In the genomic region with DNA sequence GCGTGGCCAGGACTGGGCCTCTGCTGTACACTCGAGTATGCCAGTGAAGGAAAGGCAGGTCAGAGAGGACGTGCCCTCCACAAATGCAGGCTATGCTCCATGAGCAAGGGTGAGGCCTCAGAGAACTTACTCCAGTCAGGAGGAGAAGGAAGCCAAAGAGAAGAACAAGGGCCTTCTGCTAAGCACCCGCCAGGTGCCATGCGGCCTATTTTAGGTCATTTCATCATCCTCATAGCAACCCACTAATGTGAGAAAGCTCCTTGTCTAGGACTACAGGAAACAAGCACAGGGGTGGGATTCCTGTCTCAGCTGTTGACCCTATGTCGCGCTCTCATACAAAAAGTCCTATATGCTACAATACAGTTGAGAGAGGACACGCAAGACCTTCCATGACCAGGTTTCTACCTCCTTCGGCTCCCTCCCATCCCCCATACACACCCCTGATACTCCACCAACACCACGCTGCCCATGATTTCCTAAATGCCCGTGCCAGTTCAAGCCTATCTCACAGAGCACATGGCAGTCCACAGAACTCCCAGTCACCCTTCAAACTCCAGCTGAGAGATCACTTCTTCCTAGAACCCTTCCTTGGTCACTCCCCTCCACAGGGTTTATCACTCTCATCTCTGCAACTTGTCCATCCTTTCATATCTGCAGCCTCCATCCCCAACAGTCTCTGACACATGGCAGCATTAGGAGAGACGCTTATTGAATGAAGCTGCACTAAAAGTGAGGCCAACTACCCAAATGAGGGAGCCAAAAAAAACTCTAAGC, we compare ENCODE assay signal across 1 cellular context.
TF ChIP-seq lines count a peak whose summit lies in the region.

No MANE protein-coding gene starts in this region.

TF ChIP-seq in K562, 482 proteins besides CTCF, POLR2A, EP300 and RAD21 (continued from another document and continues in another):
- TF ChIP-seq, protein P1, sequence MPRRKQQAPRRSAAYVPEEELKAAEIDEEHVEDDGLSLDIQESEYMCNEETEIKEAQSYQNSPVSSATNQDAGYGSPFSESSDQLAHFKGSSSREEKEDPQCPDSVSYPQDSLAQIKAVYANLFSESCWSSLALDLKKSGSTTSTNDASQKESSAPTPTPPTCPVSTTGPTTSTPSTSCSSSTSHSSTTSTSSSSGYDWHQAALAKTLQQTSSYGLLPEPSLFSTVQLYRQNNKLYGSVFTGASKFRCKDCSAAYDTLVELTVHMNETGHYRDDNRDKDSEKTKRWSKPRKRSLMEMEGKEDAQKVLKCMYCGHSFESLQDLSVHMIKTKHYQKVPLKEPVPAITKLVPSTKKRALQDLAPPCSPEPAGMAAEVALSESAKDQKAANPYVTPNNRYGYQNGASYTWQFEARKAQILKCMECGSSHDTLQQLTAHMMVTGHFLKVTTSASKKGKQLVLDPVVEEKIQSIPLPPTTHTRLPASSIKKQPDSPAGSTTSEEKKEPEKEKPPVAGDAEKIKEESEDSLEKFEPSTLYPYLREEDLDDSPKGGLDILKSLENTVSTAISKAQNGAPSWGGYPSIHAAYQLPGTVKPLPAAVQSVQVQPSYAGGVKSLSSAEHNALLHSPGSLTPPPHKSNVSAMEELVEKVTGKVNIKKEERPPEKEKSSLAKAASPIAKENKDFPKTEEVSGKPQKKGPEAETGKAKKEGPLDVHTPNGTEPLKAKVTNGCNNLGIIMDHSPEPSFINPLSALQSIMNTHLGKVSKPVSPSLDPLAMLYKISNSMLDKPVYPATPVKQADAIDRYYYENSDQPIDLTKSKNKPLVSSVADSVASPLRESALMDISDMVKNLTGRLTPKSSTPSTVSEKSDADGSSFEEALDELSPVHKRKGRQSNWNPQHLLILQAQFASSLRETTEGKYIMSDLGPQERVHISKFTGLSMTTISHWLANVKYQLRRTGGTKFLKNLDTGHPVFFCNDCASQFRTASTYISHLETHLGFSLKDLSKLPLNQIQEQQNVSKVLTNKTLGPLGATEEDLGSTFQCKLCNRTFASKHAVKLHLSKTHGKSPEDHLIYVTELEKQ (CRISPR knock-in tag; IDR thresholded peaks at IDR 0.05) = no peak
- no peak for TF ChIP-seq TCF7 (IDR thresholded peaks at IDR 0.05; ENCODE audit: borderline replicate concordance)
- no peak for TF ChIP-seq ZKSCAN3 (CRISPR knock-in tag; IDR thresholded peaks at IDR 0.05)
- TF ChIP-seq KLF16 (IDR thresholded peaks at IDR 0.05) = 0 out of 2 replicates have a peak, but pooled peaks have one; percentile 22
- no peak for TF ChIP-seq MEF2D (tag; conservative IDR thresholded peaks at IDR 0.05; ENCODE audit: low read depth)
- TF ChIP-seq U2AF1 (optimal IDR thresholded peaks at IDR 0.05; ENCODE audit: low read depth, low read length) = no peak
- no peak for TF ChIP-seq ZNF695 (CRISPR knock-in tag; IDR thresholded peaks at IDR 0.05)
- TF ChIP-seq SMC3 (conservative IDR thresholded peaks at IDR 0.05; ENCODE audit: insufficient read depth, low read depth, low read length) = no peak
- TF ChIP-seq, protein P2, sequence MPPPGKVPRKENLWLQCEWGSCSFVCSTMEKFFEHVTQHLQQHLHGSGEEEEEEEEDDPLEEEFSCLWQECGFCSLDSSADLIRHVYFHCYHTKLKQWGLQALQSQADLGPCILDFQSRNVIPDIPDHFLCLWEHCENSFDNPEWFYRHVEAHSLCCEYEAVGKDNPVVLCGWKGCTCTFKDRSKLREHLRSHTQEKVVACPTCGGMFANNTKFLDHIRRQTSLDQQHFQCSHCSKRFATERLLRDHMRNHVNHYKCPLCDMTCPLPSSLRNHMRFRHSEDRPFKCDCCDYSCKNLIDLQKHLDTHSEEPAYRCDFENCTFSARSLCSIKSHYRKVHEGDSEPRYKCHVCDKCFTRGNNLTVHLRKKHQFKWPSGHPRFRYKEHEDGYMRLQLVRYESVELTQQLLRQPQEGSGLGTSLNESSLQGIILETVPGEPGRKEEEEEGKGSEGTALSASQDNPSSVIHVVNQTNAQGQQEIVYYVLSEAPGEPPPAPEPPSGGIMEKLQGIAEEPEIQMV (tag; conservative IDR thresholded peaks at IDR 0.05; ENCODE audit: low read depth) = no peak
- peak; percentile 70 for TF ChIP-seq SMARCA4 (IDR thresholded peaks at IDR 0.05)
- TF ChIP-seq ETV5 (CRISPR knock-in tag; IDR thresholded peaks at IDR 0.05; ENCODE audit: low read depth) = no peak
- TF ChIP-seq SRSF9 (IDR thresholded peaks at IDR 0.05; ENCODE audit: borderline replicate concordance, low read depth, low read length) = no peak
- TF ChIP-seq, protein P3, sequence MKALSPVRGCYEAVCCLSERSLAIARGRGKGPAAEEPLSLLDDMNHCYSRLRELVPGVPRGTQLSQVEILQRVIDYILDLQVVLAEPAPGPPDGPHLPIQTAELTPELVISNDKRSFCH (CRISPR knock-in tag; IDR thresholded peaks at IDR 0.05) = no peak
- TF ChIP-seq, protein P3 (tag; IDR thresholded peaks at IDR 0.05) = no peak
- no peak for TF ChIP-seq ETV6 (IDR thresholded peaks at IDR 0.05; ENCODE audit: borderline replicate concordance in 1 of 2, low read depth in 2 of 2, low read length in 1 of 2)
- TF ChIP-seq ETV6 (CRISPR knock-in tag; IDR thresholded peaks at IDR 0.05; ENCODE audit: borderline replicate concordance) = no peak
- TF ChIP-seq, protein P4, sequence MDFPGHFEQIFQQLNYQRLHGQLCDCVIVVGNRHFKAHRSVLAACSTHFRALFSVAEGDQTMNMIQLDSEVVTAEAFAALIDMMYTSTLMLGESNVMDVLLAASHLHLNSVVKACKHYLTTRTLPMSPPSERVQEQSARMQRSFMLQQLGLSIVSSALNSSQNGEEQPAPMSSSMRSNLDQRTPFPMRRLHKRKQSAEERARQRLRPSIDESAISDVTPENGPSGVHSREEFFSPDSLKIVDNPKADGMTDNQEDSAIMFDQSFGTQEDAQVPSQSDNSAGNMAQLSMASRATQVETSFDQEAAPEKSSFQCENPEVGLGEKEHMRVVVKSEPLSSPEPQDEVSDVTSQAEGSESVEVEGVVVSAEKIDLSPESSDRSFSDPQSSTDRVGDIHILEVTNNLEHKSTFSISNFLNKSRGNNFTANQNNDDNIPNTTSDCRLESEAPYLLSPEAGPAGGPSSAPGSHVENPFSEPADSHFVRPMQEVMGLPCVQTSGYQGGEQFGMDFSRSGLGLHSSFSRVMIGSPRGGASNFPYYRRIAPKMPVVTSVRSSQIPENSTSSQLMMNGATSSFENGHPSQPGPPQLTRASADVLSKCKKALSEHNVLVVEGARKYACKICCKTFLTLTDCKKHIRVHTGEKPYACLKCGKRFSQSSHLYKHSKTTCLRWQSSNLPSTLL (IDR thresholded peaks at IDR 0.05) = 0 out of 2 replicates have a peak, but pooled peaks have one; percentile 22
- TF ChIP-seq, protein P5, sequence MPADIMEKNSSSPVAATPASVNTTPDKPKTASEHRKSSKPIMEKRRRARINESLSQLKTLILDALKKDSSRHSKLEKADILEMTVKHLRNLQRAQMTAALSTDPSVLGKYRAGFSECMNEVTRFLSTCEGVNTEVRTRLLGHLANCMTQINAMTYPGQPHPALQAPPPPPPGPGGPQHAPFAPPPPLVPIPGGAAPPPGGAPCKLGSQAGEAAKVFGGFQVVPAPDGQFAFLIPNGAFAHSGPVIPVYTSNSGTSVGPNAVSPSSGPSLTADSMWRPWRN (IDR thresholded peaks at IDR 0.05; ENCODE audit: low read depth) = no peak
- TF ChIP-seq SLC30A9 (CRISPR knock-in tag; IDR thresholded peaks at IDR 0.05) = no peak
- TF ChIP-seq, protein P6, sequence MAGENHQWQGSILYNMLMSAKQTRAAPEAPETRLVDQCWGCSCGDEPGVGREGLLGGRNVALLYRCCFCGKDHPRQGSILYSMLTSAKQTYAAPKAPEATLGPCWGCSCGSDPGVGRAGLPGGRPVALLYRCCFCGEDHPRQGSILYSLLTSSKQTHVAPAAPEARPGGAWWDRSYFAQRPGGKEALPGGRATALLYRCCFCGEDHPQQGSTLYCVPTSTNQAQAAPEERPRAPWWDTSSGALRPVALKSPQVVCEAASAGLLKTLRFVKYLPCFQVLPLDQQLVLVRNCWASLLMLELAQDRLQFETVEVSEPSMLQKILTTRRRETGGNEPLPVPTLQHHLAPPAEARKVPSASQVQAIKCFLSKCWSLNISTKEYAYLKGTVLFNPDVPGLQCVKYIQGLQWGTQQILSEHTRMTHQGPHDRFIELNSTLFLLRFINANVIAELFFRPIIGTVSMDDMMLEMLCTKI (IDR thresholded peaks at IDR 0.05; ENCODE audit: partially characterized antibody) = no peak
- TF ChIP-seq, protein P7, sequence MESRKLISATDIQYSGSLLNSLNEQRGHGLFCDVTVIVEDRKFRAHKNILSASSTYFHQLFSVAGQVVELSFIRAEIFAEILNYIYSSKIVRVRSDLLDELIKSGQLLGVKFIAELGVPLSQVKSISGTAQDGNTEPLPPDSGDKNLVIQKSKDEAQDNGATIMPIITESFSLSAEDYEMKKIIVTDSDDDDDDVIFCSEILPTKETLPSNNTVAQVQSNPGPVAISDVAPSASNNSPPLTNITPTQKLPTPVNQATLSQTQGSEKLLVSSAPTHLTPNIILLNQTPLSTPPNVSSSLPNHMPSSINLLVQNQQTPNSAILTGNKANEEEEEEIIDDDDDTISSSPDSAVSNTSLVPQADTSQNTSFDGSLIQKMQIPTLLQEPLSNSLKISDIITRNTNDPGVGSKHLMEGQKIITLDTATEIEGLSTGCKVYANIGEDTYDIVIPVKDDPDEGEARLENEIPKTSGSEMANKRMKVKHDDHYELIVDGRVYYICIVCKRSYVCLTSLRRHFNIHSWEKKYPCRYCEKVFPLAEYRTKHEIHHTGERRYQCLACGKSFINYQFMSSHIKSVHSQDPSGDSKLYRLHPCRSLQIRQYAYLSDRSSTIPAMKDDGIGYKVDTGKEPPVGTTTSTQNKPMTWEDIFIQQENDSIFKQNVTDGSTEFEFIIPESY (CRISPR knock-in tag; IDR thresholded peaks at IDR 0.05) = peak; percentile 98
- no peak for TF ChIP-seq CBX1 (IDR thresholded peaks at IDR 0.05; ENCODE audit: low read depth)
- TF ChIP-seq PYGO2 (tag; IDR thresholded peaks at IDR 0.05) = no peak
- TF ChIP-seq ZNF780A (CRISPR knock-in tag; IDR thresholded peaks at IDR 0.05) = no peak
- TF ChIP-seq, protein P8, sequence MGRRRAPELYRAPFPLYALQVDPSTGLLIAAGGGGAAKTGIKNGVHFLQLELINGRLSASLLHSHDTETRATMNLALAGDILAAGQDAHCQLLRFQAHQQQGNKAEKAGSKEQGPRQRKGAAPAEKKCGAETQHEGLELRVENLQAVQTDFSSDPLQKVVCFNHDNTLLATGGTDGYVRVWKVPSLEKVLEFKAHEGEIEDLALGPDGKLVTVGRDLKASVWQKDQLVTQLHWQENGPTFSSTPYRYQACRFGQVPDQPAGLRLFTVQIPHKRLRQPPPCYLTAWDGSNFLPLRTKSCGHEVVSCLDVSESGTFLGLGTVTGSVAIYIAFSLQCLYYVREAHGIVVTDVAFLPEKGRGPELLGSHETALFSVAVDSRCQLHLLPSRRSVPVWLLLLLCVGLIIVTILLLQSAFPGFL (CRISPR knock-in tag; IDR thresholded peaks at IDR 0.05) = no peak
- TF ChIP-seq ETS2 (tag; IDR thresholded peaks at IDR 0.05; ENCODE audit: borderline replicate concordance, poor library complexity, severe bottlenecking) = no peak
- peak in 1 of 2 experiments; percentile 50; a peak in 1 of 4 replicates for TF ChIP-seq ARNT (IDR thresholded peaks at IDR 0.05)
- TF ChIP-seq KLF10 (CRISPR knock-in tag; IDR thresholded peaks at IDR 0.05) = no peak
- TF ChIP-seq HNRNPK (IDR thresholded peaks at IDR 0.05; ENCODE audit: low read depth, low read length, poor library complexity, severe bottlenecking) = no peak
- TF ChIP-seq, protein P9, sequence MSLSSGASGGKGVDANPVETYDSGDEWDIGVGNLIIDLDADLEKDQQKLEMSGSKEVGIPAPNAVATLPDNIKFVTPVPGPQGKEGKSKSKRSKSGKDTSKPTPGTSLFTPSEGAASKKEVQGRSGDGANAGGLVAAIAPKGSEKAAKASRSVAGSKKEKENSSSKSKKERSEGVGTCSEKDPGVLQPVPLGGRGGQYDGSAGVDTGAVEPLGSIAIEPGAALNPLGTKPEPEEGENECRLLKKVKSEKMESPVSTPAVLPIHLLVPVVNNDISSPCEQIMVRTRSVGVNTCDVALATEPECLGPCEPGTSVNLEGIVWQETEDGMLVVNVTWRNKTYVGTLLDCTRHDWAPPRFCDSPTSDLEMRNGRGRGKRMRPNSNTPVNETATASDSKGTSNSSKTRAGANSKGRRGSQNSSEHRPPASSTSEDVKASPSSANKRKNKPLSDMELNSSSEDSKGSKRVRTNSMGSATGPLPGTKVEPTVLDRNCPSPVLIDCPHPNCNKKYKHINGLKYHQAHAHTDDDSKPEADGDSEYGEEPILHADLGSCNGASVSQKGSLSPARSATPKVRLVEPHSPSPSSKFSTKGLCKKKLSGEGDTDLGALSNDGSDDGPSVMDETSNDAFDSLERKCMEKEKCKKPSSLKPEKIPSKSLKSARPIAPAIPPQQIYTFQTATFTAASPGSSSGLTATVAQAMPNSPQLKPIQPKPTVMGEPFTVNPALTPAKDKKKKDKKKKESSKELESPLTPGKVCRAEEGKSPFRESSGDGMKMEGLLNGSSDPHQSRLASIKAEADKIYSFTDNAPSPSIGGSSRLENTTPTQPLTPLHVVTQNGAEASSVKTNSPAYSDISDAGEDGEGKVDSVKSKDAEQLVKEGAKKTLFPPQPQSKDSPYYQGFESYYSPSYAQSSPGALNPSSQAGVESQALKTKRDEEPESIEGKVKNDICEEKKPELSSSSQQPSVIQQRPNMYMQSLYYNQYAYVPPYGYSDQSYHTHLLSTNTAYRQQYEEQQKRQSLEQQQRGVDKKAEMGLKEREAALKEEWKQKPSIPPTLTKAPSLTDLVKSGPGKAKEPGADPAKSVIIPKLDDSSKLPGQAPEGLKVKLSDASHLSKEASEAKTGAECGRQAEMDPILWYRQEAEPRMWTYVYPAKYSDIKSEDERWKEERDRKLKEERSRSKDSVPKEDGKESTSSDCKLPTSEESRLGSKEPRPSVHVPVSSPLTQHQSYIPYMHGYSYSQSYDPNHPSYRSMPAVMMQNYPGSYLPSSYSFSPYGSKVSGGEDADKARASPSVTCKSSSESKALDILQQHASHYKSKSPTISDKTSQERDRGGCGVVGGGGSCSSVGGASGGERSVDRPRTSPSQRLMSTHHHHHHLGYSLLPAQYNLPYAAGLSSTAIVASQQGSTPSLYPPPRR (CRISPR knock-in tag; IDR thresholded peaks at IDR 0.05; ENCODE audit: borderline replicate concordance) = no peak
- TF ChIP-seq, protein P10, sequence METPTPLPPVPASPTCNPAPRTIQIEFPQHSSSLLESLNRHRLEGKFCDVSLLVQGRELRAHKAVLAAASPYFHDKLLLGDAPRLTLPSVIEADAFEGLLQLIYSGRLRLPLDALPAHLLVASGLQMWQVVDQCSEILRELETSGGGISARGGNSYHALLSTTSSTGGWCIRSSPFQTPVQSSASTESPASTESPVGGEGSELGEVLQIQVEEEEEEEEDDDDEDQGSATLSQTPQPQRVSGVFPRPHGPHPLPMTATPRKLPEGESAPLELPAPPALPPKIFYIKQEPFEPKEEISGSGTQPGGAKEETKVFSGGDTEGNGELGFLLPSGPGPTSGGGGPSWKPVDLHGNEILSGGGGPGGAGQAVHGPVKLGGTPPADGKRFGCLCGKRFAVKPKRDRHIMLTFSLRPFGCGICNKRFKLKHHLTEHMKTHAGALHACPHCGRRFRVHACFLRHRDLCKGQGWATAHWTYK (CRISPR knock-in tag; IDR thresholded peaks at IDR 0.05) = no peak
- TF ChIP-seq, protein P11, sequence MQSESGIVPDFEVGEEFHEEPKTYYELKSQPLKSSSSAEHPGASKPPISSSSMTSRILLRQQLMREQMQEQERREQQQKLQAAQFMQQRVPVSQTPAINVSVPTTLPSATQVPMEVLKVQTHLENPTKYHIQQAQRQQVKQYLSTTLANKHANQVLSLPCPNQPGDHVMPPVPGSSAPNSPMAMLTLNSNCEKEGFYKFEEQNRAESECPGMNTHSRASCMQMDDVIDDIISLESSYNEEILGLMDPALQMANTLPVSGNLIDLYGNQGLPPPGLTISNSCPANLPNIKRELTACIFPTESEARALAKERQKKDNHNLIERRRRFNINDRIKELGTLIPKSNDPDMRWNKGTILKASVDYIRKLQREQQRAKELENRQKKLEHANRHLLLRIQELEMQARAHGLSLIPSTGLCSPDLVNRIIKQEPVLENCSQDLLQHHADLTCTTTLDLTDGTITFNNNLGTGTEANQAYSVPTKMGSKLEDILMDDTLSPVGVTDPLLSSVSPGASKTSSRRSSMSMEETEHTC (IDR thresholded peaks at IDR 0.05) = no peak
- TF ChIP-seq ZKSCAN8 (CRISPR knock-in tag; IDR thresholded peaks at IDR 0.05) = no peak
